Comparison of ENCODE assay signal across 18 cellular contexts in the genomic region with DNA sequence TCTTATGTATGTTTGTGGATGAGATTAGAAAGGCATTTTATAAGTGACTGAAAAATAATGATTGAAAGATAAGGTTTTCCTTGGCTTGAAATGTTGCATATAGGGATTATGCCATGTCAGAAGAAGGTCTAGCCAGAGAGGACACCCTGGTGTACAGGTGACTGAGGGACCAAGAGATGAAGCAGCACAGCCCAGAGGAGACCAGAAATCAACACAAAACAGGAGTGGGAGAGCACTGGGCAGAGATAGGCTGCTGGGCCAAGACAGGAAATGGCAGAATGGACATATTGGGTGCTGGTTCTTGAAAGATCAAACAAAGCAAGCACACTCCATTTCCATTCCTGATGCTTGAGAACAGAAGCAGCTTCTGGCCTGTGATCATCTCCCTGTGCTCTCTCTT.
"Had no signal": no experiment of that assay in that cellular context is flagged by ENCODE, and none has a peak within 500 bp of the region (broad histone marks: within the 10 kb centered on the region; RNA-seq: fewer than 3 reads in every experiment).

No MANE protein-coding gene starts in this region.

- H3K27me3 Mint-ChIP-seq: type B pancreatic cell had no signal

- H3K4me3 Mint-ChIP-seq: activated CD4-positive, alpha-beta memory T cell treated with anti-CD3 and anti-CD28 coated beads for 36 hours; immature natural killer cell; natural killer cell treated with Interleukin-12 subunit alpha and Interleukin-12 subunit beta and Interleukin-15 and Interleukin-18, amount 100 ng/mL, for 72 hours; stimulated activated memory B cell treated with anti-CD40 and anti-IgM and Interleukin-4, amounts not matched to agents 10 μg/mL and 1 μg/mL and 100 μg/mL, for 72 hours; type B pancreatic cell had no signal

- H3K9me3 Mint-ChIP-seq: immature natural killer cell had no signal

- H3K4me1 Mint-ChIP-seq: stimulated activated memory B cell treated with anti-CD40 and anti-IgM and Interleukin-4, amounts not matched to agents 10 μg/mL and 1 μg/mL and 100 μg/mL, for 72 hours had no signal

- H3K36me3 ChIP-seq: adrenal gland, esophagus muscularis mucosa, right lobe of liver, spleen had no signal

- DNase-seq: activated CD4-positive, alpha-beta memory T cell treated with anti-CD3 and anti-CD28 coated beads for 36 hours; activated CD8-positive, alpha-beta memory T cell treated with anti-CD3 and anti-CD28 coated beads, Interleukin-2, amount 50 U/mL, for 48 hours; activated naive CD4-positive, alpha-beta T cell treated with Interleukin-2 at 50 U/mL for 16 hours; adrenal gland; foreskin keratinocyte; immature natural killer cell; left cardiac atrium; mucosa of descending colon; occipital lobe; psoas muscle; right lobe of liver; spleen; stimulated activated CD4-positive, alpha-beta T cell treated with anti-CD3 and anti-CD28 coated beads, Interleukin-1b, Interleukin-23, amount 100 ng/mL, for 48 hours; T1000 had no signal

- H3K27me3 ChIP-seq: adrenal gland, esophagus muscularis mucosa, foreskin keratinocyte, right lobe of liver, spleen had no signal

- ATAC-seq: foreskin keratinocyte; left cardiac atrium; mucosa of descending colon; natural killer cell treated with Interleukin-12 subunit alpha and Interleukin-12 subunit beta and Interleukin-15 and Interleukin-18, amount 100 ng/mL, for 72 hours; psoas muscle; stimulated activated memory B cell treated with anti-CD40 and anti-IgM and Interleukin-4, amounts not matched to agents 10 μg/mL and 1 μg/mL and 100 μg/mL, for 72 hours had no signal

- H3K27ac ChIP-seq: adrenal gland, esophagus muscularis mucosa, foreskin keratinocyte, psoas muscle, right lobe of liver, spleen had no signal

- H3K27ac Mint-ChIP-seq: activated CD4-positive, alpha-beta memory T cell treated with anti-CD3 and anti-CD28 coated beads for 36 hours; immature natural killer cell; natural killer cell treated with Interleukin-12 subunit alpha and Interleukin-12 subunit beta and Interleukin-15 and Interleukin-18, amount 100 ng/mL, for 72 hours; stimulated activated memory B cell treated with anti-CD40 and anti-IgM and Interleukin-4, amounts not matched to agents 10 μg/mL and 1 μg/mL and 100 μg/mL, for 72 hours; type B pancreatic cell had no signal

- H3K4me1 ChIP-seq: adrenal gland, psoas muscle had no signal

- H3K9me3 ChIP-seq: adrenal gland, esophagus muscularis mucosa, mucosa of descending colon, psoas muscle, right lobe of liver, spleen had no signal

- H3K36me3 Mint-ChIP-seq: activated CD4-positive, alpha-beta memory T cell treated with anti-CD3 and anti-CD28 coated beads for 36 hours; natural killer cell treated with Interleukin-12 subunit alpha and Interleukin-12 subunit beta and Interleukin-15 and Interleukin-18, amount 100 ng/mL, for 72 hours; stimulated activated memory B cell treated with anti-CD40 and anti-IgM and Interleukin-4, amounts not matched to agents 10 μg/mL and 1 μg/mL and 100 μg/mL, for 72 hours; type B pancreatic cell had no signal

- H3K4me3 ChIP-seq: adrenal gland, mucosa of descending colon, psoas muscle, right lobe of liver, spleen had no signal
